In the genomic region with DNA sequence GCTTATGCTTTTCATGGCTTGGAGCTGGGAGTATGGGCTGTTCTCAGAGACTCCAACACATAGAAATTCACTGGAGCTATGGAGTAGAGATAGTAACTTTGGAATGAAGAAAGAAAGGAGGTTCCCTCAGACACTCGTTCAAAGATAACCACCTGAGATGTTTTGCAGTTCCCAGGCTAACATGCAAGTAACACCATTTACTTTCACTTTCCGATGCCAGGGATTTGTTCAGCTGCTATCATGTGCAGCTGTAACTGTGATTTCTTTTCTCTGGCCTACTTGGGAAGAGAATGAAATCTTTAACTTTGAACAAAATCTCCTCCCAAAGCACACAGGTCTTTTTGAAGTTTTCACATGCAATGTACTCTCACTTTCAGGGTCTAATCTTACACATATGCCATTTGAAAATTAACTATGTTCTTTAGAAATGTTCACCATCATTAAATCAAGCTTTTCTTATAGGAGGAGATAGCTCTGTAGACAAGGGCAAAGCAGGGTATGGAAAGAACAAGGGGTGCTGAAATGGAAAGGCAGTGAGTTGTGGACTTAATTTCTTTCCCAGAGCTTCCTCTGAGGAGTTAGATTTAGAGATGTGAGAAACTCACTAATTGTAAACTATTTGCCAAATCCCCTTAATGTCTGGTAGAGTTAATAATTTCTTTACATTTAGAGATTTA, we compare ENCODE assay signal across 20 cellular contexts.
DNase-seq lines count a peak whose midpoint lies in the region; ATAC-seq and TF ChIP-seq lines count a peak whose summit lies in the region.
"Had no signal": no experiment of that assay in that cellular context is flagged by ENCODE, and none has a peak within 500 bp of the region (broad histone marks: within the 10 kb centered on the region; RNA-seq: fewer than 3 reads in every experiment).

No MANE protein-coding gene starts in this region.

- H3K27me3 Mint-ChIP-seq in activated T-cell treated with anti-CD3 and anti-CD28 coated beads, Interleukin-2, amount 50 U/mL, for 72 hours (ENCODE audit: low read depth), result no peaks in the 10 kb centered on the region
- H3K27me3 Mint-ChIP-seq: activated naive CD4-positive, alpha-beta T cell treated with anti-CD3 and anti-CD28 coated beads, Interleukin-2, amount 10 ng/mL, durations not matched to agents 7 days and 5 days; natural killer cell treated with Interleukin-12 subunit alpha and Interleukin-12 subunit beta and Interleukin-15 and Interleukin-18, amount 100 ng/mL, for 72 hours; T-helper 17 cell had no signal

- no peaks in the 10 kb centered on the region for H3K9me3 ChIP-seq in cardiac muscle cell (ENCODE audit: low read depth)
- H3K9me3 ChIP-seq: left lung had no signal

- no peaks in the 10 kb centered on the region for H3K36me3 ChIP-seq in cardiac muscle cell
- H3K36me3 ChIP-seq: left lung had no signal

- TF ChIP-seq CTCF in cardiac muscle cell (IDR thresholded peaks at IDR 0.05; ENCODE audit: low read depth, low read length), result no peak
- TF ChIP-seq CTCF in cardiac fibroblast (IDR thresholded peaks at IDR 0.05; ENCODE audit: low read depth, low read length), result no peak

- intact Hi-C loops in Right ventricle myocardium superior (cut with DNase I), result no loop called here

- H3K4me3 Mint-ChIP-seq in activated T-cell treated with anti-CD3 and anti-CD28 coated beads, Interleukin-2, amount 50 U/mL, for 72 hours, result no peak overlapping the region
- H3K4me3 Mint-ChIP-seq: activated naive CD4-positive, alpha-beta T cell treated with anti-CD3 and anti-CD28 coated beads, Interleukin-2, amount 10 ng/mL, durations not matched to agents 7 days and 5 days; natural killer cell treated with Interleukin-12 subunit alpha and Interleukin-12 subunit beta and Interleukin-15 and Interleukin-18, amount 100 ng/mL, for 72 hours; stimulated activated effector memory CD8-positive, alpha-beta T cell treated with anti-CD3 and anti-CD28 coated beads, Interleukin-12 subunit alpha, Interleukin-12 subunit beta, amount 100 ng/mL, for 72 hours; T-helper 17 cell had no signal

- no peak for ATAC-seq in Right ventricle myocardium superior (ENCODE audit: poor library complexity)
- ATAC-seq in GM18498 (IDR thresholded peaks at IDR 0.05; ENCODE audit: unreplicated experiment), result no peak
- ATAC-seq in activated T-cell treated with anti-CD3 and anti-CD28 coated beads, Interleukin-2, amount 50 U/mL, for 72 hours (replicated peaks in 1 of 2), result no peak
- no peak for ATAC-seq in GM21526 (IDR thresholded peaks at IDR 0.05; ENCODE audit: low FRiP score, unreplicated experiment)
- ATAC-seq: left lung; natural killer cell treated with Interleukin-12 subunit alpha and Interleukin-12 subunit beta and Interleukin-15 and Interleukin-18, amount 100 ng/mL, for 72 hours; sciatic nerve; stimulated activated effector memory CD8-positive, alpha-beta T cell treated with anti-CD3 and anti-CD28 coated beads, Interleukin-12 subunit alpha, Interleukin-12 subunit beta, amount 100 ng/mL, for 72 hours; T-helper 17 cell had no signal

- no peaks in the 10 kb centered on the region for H3K36me3 Mint-ChIP-seq in activated T-cell treated with anti-CD3 and anti-CD28 coated beads, Interleukin-2, amount 50 U/mL, for 72 hours (ENCODE audit: insufficient read depth in 2 of 2)
- H3K36me3 Mint-ChIP-seq: activated naive CD4-positive, alpha-beta T cell treated with anti-CD3 and anti-CD28 coated beads, Interleukin-2, amount 10 ng/mL, durations not matched to agents 7 days and 5 days; natural killer cell treated with Interleukin-12 subunit alpha and Interleukin-12 subunit beta and Interleukin-15 and Interleukin-18, amount 100 ng/mL, for 72 hours; stimulated activated effector memory CD8-positive, alpha-beta T cell treated with anti-CD3 and anti-CD28 coated beads, Interleukin-12 subunit alpha, Interleukin-12 subunit beta, amount 100 ng/mL, for 72 hours had no signal

- DNase-seq in cardiac muscle cell (ENCODE audit: low read depth in 1 of 2, low spot score in 1 of 2) (peak; percentile 13 to 53), Right ventricle myocardium superior (no peak), cardiac fibroblast (ENCODE audit: low read depth in 2 of 2) (peak; percentile 12 to 50), medulla oblongata (ENCODE audit: extremely low spot score) (peak; percentile 28), AG20443 (ENCODE audit: low spot score) (no peak)
- DNase-seq in activated T-cell treated with anti-CD3 and anti-CD28 coated beads, Interleukin-2, amount 50 U/mL, for 72 hours, result no peak
- DNase-seq: activated CD4-positive, CD25-positive, alpha-beta regulatory T cell treated with anti-CD3 and anti-CD28 coated beads, Interleukin-2, amount 50 U/mL, for 72 hours; activated CD8-positive, alpha-beta memory T cell treated with anti-CD3 and anti-CD28 coated beads, Interleukin-2, amount 50 U/mL, for 4 hours; activated naive CD4-positive, alpha-beta T cell treated with anti-CD3 and anti-CD28 coated beads, Interleukin-2, amount 10 ng/mL, durations not matched to agents 7 days and 5 days; Calu3; KBM-7; left lung; NCI-H1694; NCI-H748 treated with DMSO at 0.1 percent for 48 hours; T-helper 17 cell had no signal

- H3K27ac Mint-ChIP-seq in activated T-cell treated with anti-CD3 and anti-CD28 coated beads, Interleukin-2, amount 50 U/mL, for 72 hours, result no peak overlapping the region
- H3K27ac Mint-ChIP-seq: activated naive CD4-positive, alpha-beta T cell treated with anti-CD3 and anti-CD28 coated beads, Interleukin-2, amount 10 ng/mL, durations not matched to agents 7 days and 5 days; natural killer cell treated with Interleukin-12 subunit alpha and Interleukin-12 subunit beta and Interleukin-15 and Interleukin-18, amount 100 ng/mL, for 72 hours; stimulated activated effector memory CD8-positive, alpha-beta T cell treated with anti-CD3 and anti-CD28 coated beads, Interleukin-12 subunit alpha, Interleukin-12 subunit beta, amount 100 ng/mL, for 72 hours; T-helper 17 cell had no signal

- peaks cover 5% of the 10 kb centered on the region for H3K4me1 ChIP-seq in cardiac muscle cell (ENCODE audit: low read depth)
- H3K4me1 ChIP-seq: left lung had no signal

- H3K27me3 ChIP-seq in cardiac muscle cell, result no peaks in the 10 kb centered on the region
- H3K27me3 ChIP-seq: left lung had no signal

- H3K27ac ChIP-seq in cardiac muscle cell, result no peak overlapping the region
- H3K27ac ChIP-seq: left lung had no signal

- H3K4me3 ChIP-seq in cardiac muscle cell (no peak overlapping the region), cardiac fibroblast (replicated peaks in 1 of 2; ENCODE audit: low read depth in 2 of 2, low read length in 2 of 2) (no peak overlapping the region)
- H3K4me3 ChIP-seq: left lung had no signal

- no peaks in the 10 kb centered on the region for H3K4me1 Mint-ChIP-seq in activated T-cell treated with anti-CD3 and anti-CD28 coated beads, Interleukin-2, amount 50 U/mL, for 72 hours (ENCODE audit: low read depth)
- H3K4me1 Mint-ChIP-seq: activated naive CD4-positive, alpha-beta T cell treated with anti-CD3 and anti-CD28 coated beads, Interleukin-2, amount 10 ng/mL, durations not matched to agents 7 days and 5 days; stimulated activated effector memory CD8-positive, alpha-beta T cell treated with anti-CD3 and anti-CD28 coated beads, Interleukin-12 subunit alpha, Interleukin-12 subunit beta, amount 100 ng/mL, for 72 hours had no signal

- H3K9me3 Mint-ChIP-seq in activated T-cell treated with anti-CD3 and anti-CD28 coated beads, Interleukin-2, amount 50 U/mL, for 72 hours, result no peaks in the 10 kb centered on the region
- H3K9me3 Mint-ChIP-seq: activated naive CD4-positive, alpha-beta T cell treated with anti-CD3 and anti-CD28 coated beads, Interleukin-2, amount 10 ng/mL, durations not matched to agents 7 days and 5 days; natural killer cell treated with Interleukin-12 subunit alpha and Interleukin-12 subunit beta and Interleukin-15 and Interleukin-18, amount 100 ng/mL, for 72 hours had no signal

Comparison
In these comparisons a context has a peak if more than half of its experiments do, and no peak if none do; other contexts are left out.
1. DNase-seq: peak in cardiac muscle cell (2 of 2), cardiac fibroblast (2 of 2) and medulla oblongata (single experiment); none in Right ventricle myocardium superior (single experiment), AG20443 (single experiment) and activated T-cell treated with anti-CD3 and anti-CD28 coated beads, Interleukin-2, amount 50 U/mL, for 72 hours (0 of 2).